8 cellular contexts compared by ENCODE assay signal in genomic region chr14:103500148-103500990, GRCh38. TPM values are rescaled to one million over a fixed set of nuclear protein-coding genes. Genes with fewer than 3 reads are reported as not detected.
DNase-seq lines count a peak whose midpoint lies in the region; ATAC-seq lines count a peak whose summit lies in the region.

No MANE protein-coding gene starts in this region.

- no peak overlapping the region for H2AFZ ChIP-seq in GM23248

- H3F3A ChIP-seq in GM23248 (ENCODE audit: insufficient read depth), result peaks cover 17% of the 10 kb centered on the region; the same call in 1 of the 2 replicates

- H3K27ac ChIP-seq in GM23248, result peak overlapping the region; percentile 39

- H3K79me2 ChIP-seq in GM23248 (ENCODE audit: insufficient read depth), result peaks cover 49% of the 10 kb centered on the region

- H3K4me3 ChIP-seq in GM23248, result no peak overlapping the region

- H3K36me3 ChIP-seq in GM23248 (ENCODE audit: low read depth), result peaks cover 60% of the 10 kb centered on the region

- H3K4me2 ChIP-seq in GM23248 (ENCODE audit: unreplicated experiment), result no peak overlapping the region

- H3K9me2 ChIP-seq in GM23248 (ENCODE audit: insufficient read depth), result no peaks in the 10 kb centered on the region

- peak overlapping the region; percentile 41; the same call in 1 of the 2 replicates for H3K9ac ChIP-seq in GM23248

- DNase-seq in AG08396 (ENCODE audit: low spot score) (peak; percentile 78), GM23248 (peak; percentile 94), NCI-H226 (peak; percentile 39), cerebellar cortex (ENCODE audit: low spot score) (peak; percentile 96), kidney tubule cell (ENCODE audit: low spot score) (peak; percentile 81)
- DNase-seq in activated CD4-positive, alpha-beta T cell treated with anti-CD3 and anti-CD28 coated beads for 1 hour, result peak; percentile 67
- DNase-seq in stimulated activated CD4-positive, alpha-beta T cell treated with anti-CD3 and anti-CD28 coated beads, Interleukin-1b, Interleukin-23, amount 100 ng/mL, for 24 hours (ENCODE audit: low read depth in 4 of 4, low spot score in 1 of 4), result peak; percentile 70 to 75 (median 72)

- H3K27me3 ChIP-seq in GM23248 (replicated peaks; ENCODE audit: insufficient read depth), result no peaks in the 10 kb centered on the region

- ATAC-seq in GM18873 (IDR thresholded peaks at IDR 0.05; ENCODE audit: low FRiP score, unreplicated experiment), result no peak

- H4K20me1 ChIP-seq in GM23248 (ENCODE audit: insufficient read depth), result no peaks in the 10 kb centered on the region

- WGBS in GM23248 (ENCODE audit: low coverage in 1 of 2, low lambda C conversion rate in 2 of 2, missing lambda C conversion rate in 2 of 2), 2 experiments, result 38% methylated on average over 17 of the region's 17 CpGs

- in situ Hi-C loops in GM23248 (cut with MboI), result no loop called here

- H3K4me1 ChIP-seq in GM23248 (ENCODE audit: insufficient read depth), result peaks cover 4% of the 10 kb centered on the region; the same call in 1 of the 2 replicates

- no peaks in the 10 kb centered on the region for H3K9me3 ChIP-seq in GM23248 (ENCODE audit: low read depth)

RNA-seq across cellular contexts. Expression of gene CKB, which starts 22.3 kb away (rescaled TPM):
- total RNA-seq in GM23248 (2014; rRNA removed; shearing (Covaris generic)), result 18.5 and 27.2 TPM in 2 replicates
- 28.0 and 32.2 TPM in 2 replicates for polyA plus RNA-seq in GM23248 (2016; fragmentation: Nextera tagmentation; extraction: Ambion mirVana)

RNA-seq across cellular contexts. Expression of gene TRMT61A, which starts 28.6 kb away (rescaled TPM):
- total RNA-seq in GM23248 (2014; rRNA removed; shearing (Covaris generic)), result 13.2 and 15.0 TPM in 2 replicates
- 12.7 and 13.3 TPM in 2 replicates for polyA plus RNA-seq in GM23248 (2016; fragmentation: Nextera tagmentation; extraction: Ambion mirVana)

Comparison
In these comparisons a context has a peak if more than half of its experiments do, and no peak if none do; other contexts are left out.
1. DNase-seq: peak in every context shown above with its lines; median percentile 96 in cerebellar cortex; 94 in GM23248; 81 in kidney tubule cell; 78 in AG08396; 72 in stimulated activated CD4-positive, alpha-beta T cell treated with anti-CD3 and anti-CD28 coated beads, Interleukin-1b, Interleukin-23, amount 100 ng/mL, for 24 hours; 67 in activated CD4-positive, alpha-beta T cell treated with anti-CD3 and anti-CD28 coated beads for 1 hour; 39 in NCI-H226.